In the genomic region with DNA sequence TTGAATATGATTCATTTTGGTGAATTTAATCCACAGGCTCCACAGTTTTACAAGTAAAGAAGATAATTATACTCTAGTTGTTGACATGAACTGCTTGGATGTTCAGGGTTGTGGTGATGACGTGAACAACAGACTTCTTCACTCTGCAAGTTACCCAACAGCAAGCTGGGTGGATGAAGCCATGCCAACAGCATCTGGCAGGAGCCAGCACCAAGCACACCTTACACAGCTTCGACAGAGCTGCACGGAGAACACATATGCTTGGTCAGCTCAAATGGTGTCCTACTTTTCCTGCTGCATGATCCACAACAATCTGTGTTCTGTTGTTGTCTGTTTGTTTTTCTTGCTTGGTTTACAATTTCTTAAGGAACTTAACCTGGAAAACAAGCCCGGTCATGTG, we compare ENCODE assay signal across 10 cellular contexts. TPM values are rescaled to one million over a fixed set of nuclear protein-coding genes. Genes with fewer than 3 reads are reported as not detected.
DNase-seq lines count a peak whose midpoint lies in the region; ATAC-seq and TF ChIP-seq lines count a peak whose summit lies in the region.
"Had no signal": no experiment of that assay in that cellular context is flagged by ENCODE, and none has a peak within 500 bp of the region (broad histone marks: within the 10 kb centered on the region; RNA-seq: fewer than 3 reads in every experiment).

No MANE protein-coding gene starts in this region.

- H3K27ac ChIP-seq in coronary artery: peak overlapping the region; percentile 80 to 84
- peak overlapping the region; percentile 45 to 92 (median 78) for H3K27ac ChIP-seq in spleen

- ATAC-seq in left lobe of liver (peak; percentile 48), GM21447 (IDR thresholded peaks at IDR 0.05; ENCODE audit: unreplicated experiment) (no peak), GM18520 (IDR thresholded peaks at IDR 0.05; ENCODE audit: unreplicated experiment) (no peak)
- ATAC-seq: activated naive CD4-positive, alpha-beta T cell treated with anti-CD3 and anti-CD28 coated beads, Interleukin-2, amount 50 U/mL, for 72 hours; T-cell had no signal

- no peak for TF ChIP-seq POLR2A in spleen (IDR thresholded peaks at IDR 0.05)

- H3K27me3 ChIP-seq in spleen (replicated peaks in 1 of 7): no peaks in the 10 kb centered on the region

- no peak for DNase-seq in coronary artery (ENCODE audit: low spot score)
- peak; percentile 35 for DNase-seq in left lobe of liver (ENCODE audit: low spot score)
- DNase-seq in spleen: no peak
- DNase-seq in CD1c-positive myeloid dendritic cell (ENCODE audit: extremely low spot score): no peak
- DNase-seq in NCI-H187 treated with DMSO at 0.1 percent for 48 hours (lab: John Stamatoyannopoulos, UW): no peak
- DNase-seq: T-cell had no signal

- 57 to 85% (median 71%) methylated on average over 4 of the region's 4 CpGs for WGBS in spleen, 5 donors

- H3K9me3 Mint-ChIP-seq in IgD-negative memory B cell: no peaks in the 10 kb centered on the region
- H3K9me3 Mint-ChIP-seq: activated naive CD4-positive, alpha-beta T cell treated with anti-CD3 and anti-CD28 coated beads, Interleukin-2, amount 50 U/mL, for 72 hours; T-cell had no signal

- H3K4me1 ChIP-seq in spleen: peaks cover 53 to 100% (median 92%) of the 10 kb centered on the region in 6 donors

- peaks cover 0 to 7% (median 0%) of the 10 kb centered on the region in 6 donors for H3K36me3 ChIP-seq in spleen

- H3K4me3 Mint-ChIP-seq in IgD-negative memory B cell: no peak overlapping the region
- H3K4me3 Mint-ChIP-seq: T-cell had no signal

- TF ChIP-seq CTCF in coronary artery (IDR thresholded peaks at IDR 0.05): no peak
- TF ChIP-seq CTCF in spleen (IDR thresholded peaks at IDR 0.05 in 8 of 11, conservative IDR thresholded peaks at IDR 0.05 in 3 of 11): no peak

- H3K36me3 Mint-ChIP-seq in IgD-negative memory B cell: peaks cover 5% of the 10 kb centered on the region

- H3K9me3 ChIP-seq in spleen: no peaks in the 10 kb centered on the region

- H3K4me1 Mint-ChIP-seq in IgD-negative memory B cell: peaks cover 47 to 63% (median 57%) of the 10 kb centered on the region in 3 donors

- intact Hi-C loops in spleen (cut with DNase I; ENCODE audit: low total_unique reads): no loop called here

- no peaks in the 10 kb centered on the region for H3K27me3 Mint-ChIP-seq in IgD-negative memory B cell
- H3K27me3 Mint-ChIP-seq: T-cell had no signal

- H3K4me3 ChIP-seq in coronary artery (peak overlapping the region; percentile 56), spleen (no peak overlapping the region)

- H3K27ac Mint-ChIP-seq in IgD-negative memory B cell: peak overlapping the region in 2 of 3 donors; percentile 2 to 73

RNA-seq across cellular contexts. Expression of a gene that starts 9.8 kb away (rescaled TPM):
- polyA plus RNA-seq in IgD-negative memory B cell: 13.5 TPM
- total RNA-seq in left lobe of liver: 1.8 TPM
- total RNA-seq in spleen: 10 to 100 TPM; 27.8 to 40.8 (median 37.7) TPM
- 10 to 100 TPM; 11.0 to 27.9 (median 21.9) TPM for polyA plus RNA-seq in spleen

RNA-seq across cellular contexts. Expression of a gene that starts 35.8 kb away (rescaled TPM):
- polyA plus RNA-seq in IgD-negative memory B cell: 25.4 TPM
- 15.5 TPM for total RNA-seq in left lobe of liver
- 10 to 100 TPM; 13.8 to 26.9 (median 18.1) TPM for total RNA-seq in spleen
- 10 to 100 TPM; 37.6 to 53.0 (median 50.7) TPM for polyA plus RNA-seq in spleen

Comparison
In these comparisons a context has a peak if more than half of its experiments do, and no peak if none do; other contexts are left out.
1. RNA of a gene that starts 9.8 kb away (total RNA-seq): 27.8 to 40.8 TPM in spleen; 1.8 TPM in left lobe of liver (single experiment); every median in the first group is over 10 times any median in the second.